In the genomic region with DNA sequence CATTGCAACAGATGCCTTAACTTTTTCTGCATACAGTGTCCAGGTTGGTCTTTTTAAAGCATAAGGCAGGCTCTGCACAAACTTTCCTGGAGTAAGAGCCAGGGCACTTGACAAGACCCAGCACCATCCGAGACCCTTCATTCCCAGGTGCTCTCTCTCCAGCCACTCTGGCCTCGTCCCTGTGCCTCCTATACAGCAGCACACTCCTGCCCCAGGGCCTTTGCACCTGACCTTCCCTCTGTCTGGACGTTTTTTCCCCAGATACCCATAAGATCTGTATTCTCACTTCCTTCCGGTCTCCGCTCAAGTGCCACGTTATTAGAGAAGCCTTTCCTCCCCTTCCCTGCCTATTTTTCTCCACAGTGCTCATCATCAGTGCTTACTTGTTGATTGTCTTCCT, we compare ENCODE assay signal across 26 cellular contexts.
"Had no signal": no experiment of that assay in that cellular context is flagged by ENCODE, and none has a peak within 500 bp of the region (broad histone marks: within the 10 kb centered on the region; RNA-seq: fewer than 3 reads in every experiment).

No MANE protein-coding gene starts in this region.

- H3K36me3 ChIP-seq: neural progenitor cell, ovary, right lobe of liver had no signal

- ATAC-seq: psoas muscle; right cardiac atrium; right lobe of liver; stimulated activated effector memory CD8-positive, alpha-beta T cell treated with anti-CD3 and anti-CD28 coated beads, Interleukin-12 subunit alpha, Interleukin-12 subunit beta, amount 100 ng/mL, for 72 hours; stimulated activated naive B cell treated with anti-CD40 and anti-IgM and Interleukin-4, amounts not matched to agents 10 μg/mL and 1 μg/mL and 100 μg/mL, for 72 hours had no signal

- H3K27me3 ChIP-seq: neural progenitor cell, ovary, right lobe of liver, sigmoid colon, stomach, thyroid gland, tibial nerve, upper lobe of left lung, vagina had no signal

- H3K27ac ChIP-seq: neural progenitor cell, ovary, parathyroid adenoma, psoas muscle, right lobe of liver, sigmoid colon, stomach, thoracic aorta, thyroid gland, tibial nerve, upper lobe of left lung, vagina had no signal

- DNase-seq: occipital lobe; ovary; psoas muscle; right cardiac atrium; right lobe of liver; sigmoid colon; small intestine; stimulated activated CD4-positive, alpha-beta T cell treated with anti-CD3 and anti-CD28 coated beads, Interleukin-15, amount 100 ng/mL, for 24 hours; stimulated activated CD4-positive, alpha-beta T cell treated with anti-CD3 and anti-CD28 coated beads, Interleukin-2, amount 100 ng/mL, for 24 hours; stimulated activated CD4-positive, alpha-beta T cell treated with anti-CD3 and anti-CD28 coated beads, Interleukin-2, amount 100 ng/mL, for 48 hours; stimulated activated CD4-positive, alpha-beta T cell treated with anti-CD3 and anti-CD28 coated beads, Interleukin-4, amount 100 ng/mL, for 24 hours; stimulated activated naive B cell treated with anti-CD40 and anti-IgM and Interleukin-4, amounts not matched to agents 10 μg/mL and 1 μg/mL and 100 μg/mL, for 72 hours; stimulated activated naive CD4-positive, alpha-beta T cell treated with Interleukin-2 at 50 U/mL for 16 hours; stomach; thyroid gland; trophoblast cell; upper lobe of left lung had no signal

- H3K9me3 Mint-ChIP-seq: nephron; neural progenitor cell; stimulated activated effector memory CD8-positive, alpha-beta T cell treated with anti-CD3 and anti-CD28 coated beads, Interleukin-12 subunit alpha, Interleukin-12 subunit beta, amount 100 ng/mL, for 72 hours; stimulated activated naive B cell treated with anti-CD40 and anti-IgM and Interleukin-4, amounts not matched to agents 10 μg/mL and 1 μg/mL and 100 μg/mL, for 72 hours; stimulated activated naive CD8-positive, alpha-beta T cell treated with anti-CD3 and anti-CD28 coated beads, Interleukin-15, Interleukin-2, amounts not matched to agents 100 ng/mL and 50 ng/mL, for 24 hours had no signal

- H3K9ac ChIP-seq: neural progenitor cell, parathyroid adenoma had no signal

- H3K4me1 ChIP-seq: neural progenitor cell, parathyroid adenoma, right lobe of liver, sigmoid colon had no signal

- H3K4me3 Mint-ChIP-seq: nephron; neural progenitor cell; stimulated activated effector memory CD8-positive, alpha-beta T cell treated with anti-CD3 and anti-CD28 coated beads, Interleukin-12 subunit alpha, Interleukin-12 subunit beta, amount 100 ng/mL, for 72 hours; stimulated activated naive B cell treated with anti-CD40 and anti-IgM and Interleukin-4, amounts not matched to agents 10 μg/mL and 1 μg/mL and 100 μg/mL, for 72 hours; stimulated activated naive CD8-positive, alpha-beta T cell treated with anti-CD3 and anti-CD28 coated beads, Interleukin-15, Interleukin-2, amounts not matched to agents 100 ng/mL and 50 ng/mL, for 24 hours had no signal

- H3K27me3 Mint-ChIP-seq: progenitor cell of endocrine pancreas; stimulated activated naive B cell treated with anti-CD40 and anti-IgM and Interleukin-4, amounts not matched to agents 10 μg/mL and 1 μg/mL and 100 μg/mL, for 72 hours; stimulated activated naive CD8-positive, alpha-beta T cell treated with anti-CD3 and anti-CD28 coated beads, Interleukin-15, Interleukin-2, amounts not matched to agents 100 ng/mL and 50 ng/mL, for 24 hours had no signal

- H3K4me3 ChIP-seq: neural progenitor cell, ovary, psoas muscle, right lobe of liver, sigmoid colon, stomach, thoracic aorta, thyroid gland, tibial nerve, upper lobe of left lung, vagina had no signal

- H3K4me2 ChIP-seq: neural progenitor cell had no signal

- H3K27ac Mint-ChIP-seq: nephron; neural progenitor cell; progenitor cell of endocrine pancreas; stimulated activated effector memory CD8-positive, alpha-beta T cell treated with anti-CD3 and anti-CD28 coated beads, Interleukin-12 subunit alpha, Interleukin-12 subunit beta, amount 100 ng/mL, for 72 hours; stimulated activated naive B cell treated with anti-CD40 and anti-IgM and Interleukin-4, amounts not matched to agents 10 μg/mL and 1 μg/mL and 100 μg/mL, for 72 hours; stimulated activated naive CD8-positive, alpha-beta T cell treated with anti-CD3 and anti-CD28 coated beads, Interleukin-15, Interleukin-2, amounts not matched to agents 100 ng/mL and 50 ng/mL, for 24 hours had no signal

- H3K36me3 Mint-ChIP-seq: neural progenitor cell had no signal

- H3K9me3 ChIP-seq: ovary, psoas muscle, right lobe of liver, sigmoid colon, stomach, thoracic aorta, thyroid gland, tibial nerve, upper lobe of left lung, vagina had no signal

- H2AFZ ChIP-seq: neural progenitor cell, parathyroid adenoma had no signal
